8 cellular contexts compared by ENCODE assay signal in genomic region chr12:48956279-48957140, GRCh38. TPM values are rescaled to one million over a fixed set of nuclear protein-coding genes. Genes with fewer than 3 reads are reported as not detected.
DNase-seq lines count a peak whose midpoint lies in the region; ATAC-seq and FAIRE-seq lines count a peak whose summit lies in the region.

No MANE protein-coding gene starts in this region.

- peaks cover 28% of the 10 kb centered on the region for H3K4me1 Mint-ChIP-seq in activated CD8-positive, alpha-beta memory T cell treated with anti-CD3 and anti-CD28 coated beads, Interleukin-2, amount 10 ng/mL, durations not matched to agents 7 days and 5 days
- H3K4me1 Mint-ChIP-seq in activated naive CD4-positive, alpha-beta T cell treated with anti-CD3 and anti-CD28 coated beads, Interleukin-2, amount 10 ng/mL, durations not matched to agents 7 days and 5 days: peaks cover 37% of the 10 kb centered on the region
- peaks cover 48% of the 10 kb centered on the region in 2 donors for H3K4me1 Mint-ChIP-seq in natural killer cell treated with Interleukin-12 subunit alpha and Interleukin-12 subunit beta and Interleukin-15 and Interleukin-18, amount 100 ng/mL, for 72 hours (ENCODE audit: low read depth in 2 of 2)

- H3K9me3 Mint-ChIP-seq in activated CD8-positive, alpha-beta memory T cell treated with anti-CD3 and anti-CD28 coated beads, Interleukin-2, amount 10 ng/mL, durations not matched to agents 7 days and 5 days (ENCODE audit: low read depth): no peaks in the 10 kb centered on the region
- H3K9me3 Mint-ChIP-seq in activated naive CD4-positive, alpha-beta T cell treated with anti-CD3 and anti-CD28 coated beads, Interleukin-2, amount 10 ng/mL, durations not matched to agents 7 days and 5 days: no peaks in the 10 kb centered on the region
- no peaks in the 10 kb centered on the region for H3K9me3 Mint-ChIP-seq in natural killer cell treated with Interleukin-12 subunit alpha and Interleukin-12 subunit beta and Interleukin-15 and Interleukin-18, amount 100 ng/mL, for 72 hours

- no peak for ATAC-seq in activated CD8-positive, alpha-beta memory T cell treated with anti-CD3 and anti-CD28 coated beads, Interleukin-2, amount 10 ng/mL, durations not matched to agents 7 days and 5 days
- ATAC-seq in HG03108 (IDR thresholded peaks at IDR 0.05; ENCODE audit: unreplicated experiment) (peak; percentile 7), GM19328 (IDR thresholded peaks at IDR 0.05; ENCODE audit: unreplicated experiment) (no peak)
- peak; percentile 4 to 32 for ATAC-seq in natural killer cell treated with Interleukin-12 subunit alpha and Interleukin-12 subunit beta and Interleukin-15 and Interleukin-18, amount 100 ng/mL, for 72 hours

- CTCF ChIA-PET in activated CD8-positive, alpha-beta memory T cell treated with anti-CD3 and anti-CD28 coated beads, Interleukin-2, amount 10 ng/mL, durations not matched to agents 7 days and 5 days (lab: Charles Lee): interaction anchor here (1.0 to 39.1 kb wide), 13 partner anchors 12 to 142 kb away, joined by 3 to 921 read pairs (median 8); partner anchors contain the start of genes DDN, DDX23, FKBP11 and WNT1
- CTCF ChIA-PET in activated naive CD4-positive, alpha-beta T cell treated with anti-CD3 and anti-CD28 coated beads, Interleukin-2, amount 10 ng/mL, durations not matched to agents 7 days and 5 days (lab: Charles Lee): interaction anchor here (0.7 to 3.0 kb wide), 10 partner anchors 12 to 104 kb away, joined by 3 to 14 read pairs (median 6); partner anchors contain the start of genes DDX23 and WNT1

- no peak for FAIRE-seq in frontal cortex (lab: Jason Lieb, UNC)

- H3K27ac Mint-ChIP-seq in activated CD8-positive, alpha-beta memory T cell treated with anti-CD3 and anti-CD28 coated beads, Interleukin-2, amount 10 ng/mL, durations not matched to agents 7 days and 5 days: peak overlapping the region; percentile 55
- H3K27ac Mint-ChIP-seq in activated naive CD4-positive, alpha-beta T cell treated with anti-CD3 and anti-CD28 coated beads, Interleukin-2, amount 10 ng/mL, durations not matched to agents 7 days and 5 days: peak overlapping the region; percentile 34
- H3K27ac Mint-ChIP-seq in natural killer cell treated with Interleukin-12 subunit alpha and Interleukin-12 subunit beta and Interleukin-15 and Interleukin-18, amount 100 ng/mL, for 72 hours: peak overlapping the region; percentile 83 to 89

- H3K36me3 Mint-ChIP-seq in activated CD8-positive, alpha-beta memory T cell treated with anti-CD3 and anti-CD28 coated beads, Interleukin-2, amount 10 ng/mL, durations not matched to agents 7 days and 5 days: peaks cover 16% of the 10 kb centered on the region
- H3K36me3 Mint-ChIP-seq in activated naive CD4-positive, alpha-beta T cell treated with anti-CD3 and anti-CD28 coated beads, Interleukin-2, amount 10 ng/mL, durations not matched to agents 7 days and 5 days: peaks cover 20% of the 10 kb centered on the region
- H3K36me3 Mint-ChIP-seq in natural killer cell treated with Interleukin-12 subunit alpha and Interleukin-12 subunit beta and Interleukin-15 and Interleukin-18, amount 100 ng/mL, for 72 hours: no peaks in the 10 kb centered on the region

- H3K27me3 Mint-ChIP-seq in activated CD8-positive, alpha-beta memory T cell treated with anti-CD3 and anti-CD28 coated beads, Interleukin-2, amount 10 ng/mL, durations not matched to agents 7 days and 5 days: peaks cover 18% of the 10 kb centered on the region
- peaks cover 34% of the 10 kb centered on the region for H3K27me3 Mint-ChIP-seq in activated naive CD4-positive, alpha-beta T cell treated with anti-CD3 and anti-CD28 coated beads, Interleukin-2, amount 10 ng/mL, durations not matched to agents 7 days and 5 days
- peaks cover 0 to 4% of the 10 kb centered on the region in 2 donors for H3K27me3 Mint-ChIP-seq in natural killer cell treated with Interleukin-12 subunit alpha and Interleukin-12 subunit beta and Interleukin-15 and Interleukin-18, amount 100 ng/mL, for 72 hours

- DNase-seq in activated CD8-positive, alpha-beta memory T cell treated with anti-CD3 and anti-CD28 coated beads, Interleukin-2, amount 10 ng/mL, durations not matched to agents 7 days and 5 days: no peak
- DNase-seq in activated CD8-positive, alpha-beta memory T cell treated with anti-CD3 and anti-CD28 coated beads, Interleukin-2, amount 50 U/mL, for 4 hours: no peak
- DNase-seq in NCI-H510A treated with DMSO at 0.1 percent for 48 hours (lab: John Stamatoyannopoulos, UW) (peak; percentile 90), frontal cortex (ENCODE audit: low spot score in 2 of 2) (peak; percentile 66 to 76)
- peak; percentile 51 for DNase-seq in activated naive CD4-positive, alpha-beta T cell treated with anti-CD3 and anti-CD28 coated beads, Interleukin-2, amount 10 ng/mL, durations not matched to agents 7 days and 5 days
- peak; percentile 61 for DNase-seq in natural killer cell treated with Interleukin-12 subunit alpha and Interleukin-12 subunit beta and Interleukin-15 and Interleukin-18, amount 100 ng/mL, for 72 hours (ENCODE audit: low spot score)

- H3K4me3 Mint-ChIP-seq in activated CD8-positive, alpha-beta memory T cell treated with anti-CD3 and anti-CD28 coated beads, Interleukin-2, amount 10 ng/mL, durations not matched to agents 7 days and 5 days: peak overlapping the region; percentile 94
- H3K4me3 Mint-ChIP-seq in activated naive CD4-positive, alpha-beta T cell treated with anti-CD3 and anti-CD28 coated beads, Interleukin-2, amount 10 ng/mL, durations not matched to agents 7 days and 5 days: peak overlapping the region; percentile 90
- peak overlapping the region; percentile 97 for H3K4me3 Mint-ChIP-seq in natural killer cell treated with Interleukin-12 subunit alpha and Interleukin-12 subunit beta and Interleukin-15 and Interleukin-18, amount 100 ng/mL, for 72 hours

RNA-seq across cellular contexts. Expression of gene ARF3, which starts 0.8 kb away (rescaled TPM):
- 100 to 1,000 TPM in 1 of 2 experiments, 10 to 100 TPM in 1; 89.4 to 118 TPM for total RNA-seq in activated CD8-positive, alpha-beta memory T cell treated with anti-CD3 and anti-CD28 coated beads, Interleukin-2, amount 10 ng/mL, durations not matched to agents 7 days and 5 days
- 67.7 TPM for total RNA-seq in frontal cortex
- 100 to 1,000 TPM; 125 to 156 TPM for total RNA-seq in natural killer cell treated with Interleukin-12 subunit alpha and Interleukin-12 subunit beta and Interleukin-15 and Interleukin-18, amount 100 ng/mL, for 72 hours

RNA-seq across cellular contexts. Expression of gene WNT10B, which starts 15.0 kb away (rescaled TPM):
- total RNA-seq in activated CD8-positive, alpha-beta memory T cell treated with anti-CD3 and anti-CD28 coated beads, Interleukin-2, amount 10 ng/mL, durations not matched to agents 7 days and 5 days: 1 to 10 TPM; 2.0 to 4.4 TPM
- total RNA-seq in frontal cortex: 3.7 TPM
- total RNA-seq in natural killer cell treated with Interleukin-12 subunit alpha and Interleukin-12 subunit beta and Interleukin-15 and Interleukin-18, amount 100 ng/mL, for 72 hours: under 1 TPM in 1 of 2 donors, not detected in 1; 0.50 TPM

RNA-seq across cellular contexts. Expression of gene WNT1, which starts 21.6 kb away (rescaled TPM):
- total RNA-seq in activated CD8-positive, alpha-beta memory T cell treated with anti-CD3 and anti-CD28 coated beads, Interleukin-2, amount 10 ng/mL, durations not matched to agents 7 days and 5 days: 1 to 10 TPM in 1 of 2 experiments, under 1 TPM in 1; 0.87 to 1.2 TPM
- not detected for total RNA-seq in frontal cortex
- not detected for total RNA-seq in natural killer cell treated with Interleukin-12 subunit alpha and Interleukin-12 subunit beta and Interleukin-15 and Interleukin-18, amount 100 ng/mL, for 72 hours

RNA-seq across cellular contexts. Expression of gene FKBP11, which starts 31.2 kb away (rescaled TPM):
- 10 to 100 TPM; 78.5 to 88.8 TPM for total RNA-seq in activated CD8-positive, alpha-beta memory T cell treated with anti-CD3 and anti-CD28 coated beads, Interleukin-2, amount 10 ng/mL, durations not matched to agents 7 days and 5 days
- total RNA-seq in frontal cortex: 3.3 TPM
- total RNA-seq in natural killer cell treated with Interleukin-12 subunit alpha and Interleukin-12 subunit beta and Interleukin-15 and Interleukin-18, amount 100 ng/mL, for 72 hours: 100 to 1,000 TPM; 101 to 112 TPM

RNA-seq across cellular contexts. Expression of gene DDN, which starts 42.7 kb away (rescaled TPM):
- under 1 TPM; 0.38 to 0.66 TPM for total RNA-seq in activated CD8-positive, alpha-beta memory T cell treated with anti-CD3 and anti-CD28 coated beads, Interleukin-2, amount 10 ng/mL, durations not matched to agents 7 days and 5 days
- 14.7 TPM for total RNA-seq in frontal cortex
- total RNA-seq in natural killer cell treated with Interleukin-12 subunit alpha and Interleukin-12 subunit beta and Interleukin-15 and Interleukin-18, amount 100 ng/mL, for 72 hours: 1 to 10 TPM in 1 of 2 donors, under 1 TPM in 1; 0.48 to 1.1 TPM

Comparison
In these comparisons a context has a peak if more than half of its experiments do, and no peak if none do; other contexts are left out.
1. ATAC-seq: peak in HG03108 (single experiment) and natural killer cell treated with Interleukin-12 subunit alpha and Interleukin-12 subunit beta and Interleukin-15 and Interleukin-18, amount 100 ng/mL, for 72 hours (2 of 2); none in activated CD8-positive, alpha-beta memory T cell treated with anti-CD3 and anti-CD28 coated beads, Interleukin-2, amount 10 ng/mL, durations not matched to agents 7 days and 5 days (single experiment) and GM19328 (single experiment).
2. DNase-seq: peak in NCI-H510A treated with DMSO at 0.1 percent for 48 hours (single experiment), activated naive CD4-positive, alpha-beta T cell treated with anti-CD3 and anti-CD28 coated beads, Interleukin-2, amount 10 ng/mL, durations not matched to agents 7 days and 5 days (single experiment), frontal cortex (2 of 2) and natural killer cell treated with Interleukin-12 subunit alpha and Interleukin-12 subunit beta and Interleukin-15 and Interleukin-18, amount 100 ng/mL, for 72 hours (single experiment); none in activated CD8-positive, alpha-beta memory T cell treated with anti-CD3 and anti-CD28 coated beads, Interleukin-2, amount 10 ng/mL, durations not matched to agents 7 days and 5 days (single experiment) and activated CD8-positive, alpha-beta memory T cell treated with anti-CD3 and anti-CD28 coated beads, Interleukin-2, amount 50 U/mL, for 4 hours (single experiment).
3. H3K27ac Mint-ChIP-seq: peak in every context shown above with its lines; median percentile 86 in natural killer cell treated with Interleukin-12 subunit alpha and Interleukin-12 subunit beta and Interleukin-15 and Interleukin-18, amount 100 ng/mL, for 72 hours; 55 in activated CD8-positive, alpha-beta memory T cell treated with anti-CD3 and anti-CD28 coated beads, Interleukin-2, amount 10 ng/mL, durations not matched to agents 7 days and 5 days; 34 in activated naive CD4-positive, alpha-beta T cell treated with anti-CD3 and anti-CD28 coated beads, Interleukin-2, amount 10 ng/mL, durations not matched to agents 7 days and 5 days.
4. Peak in every context shown above with its lines, with median percentiles within 50 percentile points of each other: H3K4me3 Mint-ChIP-seq.